Comparison of ENCODE assay signal across 8 cellular contexts in the genomic region with DNA sequence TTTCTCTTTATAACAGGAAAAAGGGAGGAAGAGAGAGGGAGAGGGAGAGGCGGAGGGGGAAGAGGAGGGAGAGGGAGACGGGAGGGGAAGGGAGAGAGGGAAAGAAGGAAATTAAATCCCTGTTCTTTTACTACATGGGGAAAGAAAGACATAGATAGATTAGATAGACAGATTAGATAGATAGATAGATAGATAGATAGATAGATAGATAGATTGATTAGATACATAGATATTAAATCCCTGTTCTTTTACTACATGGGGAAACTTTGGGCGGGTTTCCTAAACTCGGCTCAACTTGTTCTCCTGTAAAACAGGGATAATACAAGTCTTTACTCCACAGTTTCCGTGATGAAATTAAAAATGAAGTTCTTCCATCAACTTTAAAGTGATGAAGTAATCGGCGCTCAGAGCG. TPM values are rescaled to one million over a fixed set of nuclear protein-coding genes. Genes with fewer than 3 reads are reported as not detected.
DNase-seq lines count a peak whose midpoint lies in the region; ATAC-seq and TF ChIP-seq lines count a peak whose summit lies in the region.

No MANE protein-coding gene starts in this region.

- no peak overlapping the region for H4K8ac ChIP-seq in mesenchymal stem cell (ENCODE audit: low read length)

- H2BK120ac ChIP-seq in mesenchymal stem cell (ENCODE audit: low read depth, low read length) = no peak overlapping the region

- peak overlapping the region; percentile 95 for H3K4me2 ChIP-seq in mesenchymal stem cell (ENCODE audit: low read length, poor library complexity, severe bottlenecking)

- H3K18ac ChIP-seq in mesenchymal stem cell (ENCODE audit: low read depth in 1 of 2, low read length in 2 of 2) = peak overlapping the region in 1 of 2 experiments; percentile 21

- no peak overlapping the region for H2BK12ac ChIP-seq in mesenchymal stem cell (ENCODE audit: low read length in 2 of 2)

- TF ChIP-seq CTCF in heart left ventricle (IDR thresholded peaks at IDR 0.05) (no peak), brain microvascular endothelial cell (IDR thresholded peaks at IDR 0.05; ENCODE audit: low read depth, low read length, missing control alignments) (no peak), GM13977 (IDR thresholded peaks at IDR 0.05; ENCODE audit: extremely low read depth, insufficient read depth, missing control alignments) (no peak)

- H2BK15ac ChIP-seq in mesenchymal stem cell (ENCODE audit: low read depth, poor library complexity, severe bottlenecking) = no peak overlapping the region

- H3K4me3 ChIP-seq in heart left ventricle = peak overlapping the region; percentile 61 to 99 (median 81)
- peak overlapping the region; percentile 94 for H3K4me3 ChIP-seq in brain microvascular endothelial cell (ENCODE audit: low read depth, low read length)
- H3K4me3 ChIP-seq in mesenchymal stem cell (ENCODE audit: insufficient read depth in 1 of 2, low read depth in 1 of 2, low read length in 2 of 2) = peak overlapping the region; percentile 91 to 95
- H3K4me3 ChIP-seq in urinary bladder (ENCODE audit: low read depth, low read length) = peak overlapping the region; percentile 86

- peak overlapping the region in 7 of 12 donors; percentile 54 to 78 (median 71) for H3K27ac ChIP-seq in heart left ventricle
- H3K27ac ChIP-seq in brain microvascular endothelial cell = peak overlapping the region; percentile 59
- no peak overlapping the region for H3K27ac ChIP-seq in mesenchymal stem cell (ENCODE audit: low read length, poor library complexity, severe bottlenecking)
- H3K27ac ChIP-seq in urinary bladder (ENCODE audit: low read depth) = no peak overlapping the region

- H3K36me3 ChIP-seq in heart left ventricle (peaks cover 0 to 38% (median 31%) of the 10 kb centered on the region in 9 donors), brain microvascular endothelial cell (replicated peaks) (peaks cover 13% of the 10 kb centered on the region), mesenchymal stem cell (ENCODE audit: control insufficient read depth in 1 of 2, insufficient read depth in 2 of 2, low read depth in 1 of 2, low read length in 2 of 2) (peaks cover 17 to 38% of the 10 kb centered on the region in 2 experiments), urinary bladder (ENCODE audit: insufficient read depth) (peaks cover 3% of the 10 kb centered on the region)

- no peaks in the 10 kb centered on the region for H3K27me3 ChIP-seq in heart left ventricle
- no peaks in the 10 kb centered on the region for H3K27me3 ChIP-seq in brain microvascular endothelial cell (replicated peaks)
- no peaks in the 10 kb centered on the region for H3K27me3 ChIP-seq in mesenchymal stem cell (ENCODE audit: control insufficient read depth in 1 of 2, insufficient read depth in 1 of 2, low read length in 2 of 2)

- in situ Hi-C loops in brain microvascular endothelial cell (cut with HindIII; ENCODE audit: low pct_ligation_motif_present, low sequenced_read_pairs) = no loop called here
- in situ Hi-C loops in GM13977 (cut with MboI; ENCODE audit: low pct_unique_long_range_greater_than_20kb, low sequenced_read_pairs, unreplicated experiment) = no loop called here

- peak overlapping the region; percentile 75 to 93 for H3K4ac ChIP-seq in mesenchymal stem cell (ENCODE audit: low read depth in 1 of 2, low read length in 2 of 2)

- ATAC-seq in heart left ventricle = no peak
- ATAC-seq in Right ventricle myocardium inferior = no peak

- WGBS in heart left ventricle, 4 donors = 8 to 13% (median 13%) methylated on average over 8 of the region's 8 CpGs
- 13% methylated on average over 6 of the region's 8 CpGs for WGBS in mesenchymal stem cell
- 6% methylated on average over 8 of the region's 8 CpGs for whole genome bisulfite sequencing in urinary bladder

- no peak overlapping the region for H3K23ac ChIP-seq in mesenchymal stem cell (ENCODE audit: low read length in 2 of 2)

- H2AFZ ChIP-seq in mesenchymal stem cell (ENCODE audit: low read depth, low read length) = peak overlapping the region; percentile 48

- no peak overlapping the region for H3K14ac ChIP-seq in mesenchymal stem cell (ENCODE audit: low read length in 2 of 2)

- peak overlapping the region; percentile 97 for H3K9ac ChIP-seq in mesenchymal stem cell (ENCODE audit: low read length)

- intact Hi-C loops in heart left ventricle (cut with DNase I) (loop anchor here in 1 of 10 donors (2.0 kb wide), 1 partner anchor 35 kb away; a partner anchor contains a TSS), Right ventricle myocardium inferior (cut with DNase I) (loop anchor here (2.0 kb wide), 1 partner anchor 29 kb away; no protein-coding TSS in a partner anchor)

- no peaks in the 10 kb centered on the region for H3K9me3 ChIP-seq in heart left ventricle
- no peaks in the 10 kb centered on the region for H3K9me3 ChIP-seq in mesenchymal stem cell (ENCODE audit: control insufficient read depth, low read length)

- no peak for TF ChIP-seq POLR2A in heart left ventricle (IDR thresholded peaks at IDR 0.05)

- H2AK5ac ChIP-seq in mesenchymal stem cell (ENCODE audit: low read length, severe bottlenecking) = no peak overlapping the region

- DNase-seq in heart left ventricle (no peak), Right ventricle myocardium inferior (ENCODE audit: missing footprints) (no peak), brain microvascular endothelial cell (no peak), mesenchymal stem cell (no peak), AG20443 (ENCODE audit: low spot score) (no peak), GM13977 (ENCODE audit: low spot score) (no peak)
- DNase-seq in stimulated activated CD8-positive, alpha-beta memory T cell treated with anti-CD3 and anti-CD28 coated beads, Interleukin-4, amount 100 ng/mL, for 48 hours = no peak

- H3K79me1 ChIP-seq in mesenchymal stem cell (replicated peaks; ENCODE audit: low read length, poor library complexity, severe bottlenecking) = peaks cover 12% of the 10 kb centered on the region

- H3K4me1 ChIP-seq in heart left ventricle = peaks cover 0 to 20% (median 8%) of the 10 kb centered on the region in 12 donors
- H3K4me1 ChIP-seq in mesenchymal stem cell (ENCODE audit: control insufficient read depth, insufficient read depth, low read depth, low read length) = peaks cover 11% of the 10 kb centered on the region
- peaks cover 1% of the 10 kb centered on the region for H3K4me1 ChIP-seq in urinary bladder (ENCODE audit: insufficient read depth)

- no peak overlapping the region for H4K91ac ChIP-seq in mesenchymal stem cell (ENCODE audit: low read length)

- H2BK5ac ChIP-seq in mesenchymal stem cell (ENCODE audit: low read depth, low read length, poor library complexity, severe bottlenecking) = no peak overlapping the region

RNA-seq across cellular contexts. Expression of a gene that starts 0.7 kb away (rescaled TPM):
- total RNA-seq in heart left ventricle (10 to 100 TPM in 2 of 9 donors, 1 to 10 TPM in 7; 3.9 to 14.4 (median 5.3) TPM), Right ventricle myocardium inferior (4.5 TPM), urinary bladder (20.9 TPM)
- polyA plus RNA-seq in heart left ventricle (1 to 10 TPM; 3.3 to 5.1 TPM), urinary bladder (6.9 TPM)
- polyA plus RNA-seq in mesenchymal stem cell (2013, experiment 1 of 2) = 10.5 TPM
- 9.6 TPM for polyA plus RNA-seq in mesenchymal stem cell (2013, experiment 2 of 2)

RNA-seq across cellular contexts. Expression of a gene that starts 34.6 kb away (rescaled TPM):
- total RNA-seq in heart left ventricle (10 to 100 TPM in 1 of 9 donors, 1 to 10 TPM in 8; 2.2 to 14.9 (median 4.3) TPM), Right ventricle myocardium inferior (4.3 TPM), urinary bladder (5.2 TPM)
- polyA plus RNA-seq in heart left ventricle (1 to 10 TPM; 3.9 to 5.8 TPM), urinary bladder (10.7 TPM)
- 7.4 TPM for polyA plus RNA-seq in mesenchymal stem cell (2013, experiment 1 of 2)
- polyA plus RNA-seq in mesenchymal stem cell (2013, experiment 2 of 2) = 7.1 TPM

RNA-seq across cellular contexts. Expression of a gene that starts 59.1 kb away (rescaled TPM):
- total RNA-seq in heart left ventricle = 100 to 1,000 TPM in 6 of 9 donors, 10 to 100 TPM in 3; 86.7 to 138 (median 115) TPM
- polyA plus RNA-seq in heart left ventricle = 10 to 100 TPM; 26.5 to 59.6 TPM
- total RNA-seq in Right ventricle myocardium inferior = 69.3 TPM
- 117 TPM for polyA plus RNA-seq in mesenchymal stem cell (2013, experiment 1 of 2)
- 111 TPM for polyA plus RNA-seq in mesenchymal stem cell (2013, experiment 2 of 2)
- 164 TPM for total RNA-seq in urinary bladder
- 74.8 TPM for polyA plus RNA-seq in urinary bladder

Comparison
In these comparisons a context has a peak if more than half of its experiments do, and no peak if none do; other contexts are left out.
1. H3K27ac ChIP-seq: peak in heart left ventricle (7 of 12) and brain microvascular endothelial cell (single experiment); none in mesenchymal stem cell (single experiment) and urinary bladder (single experiment).
2. Peak in every context shown above with its lines, with median percentiles within 50 percentile points of each other: H3K4me3 ChIP-seq.